In the genomic region with DNA sequence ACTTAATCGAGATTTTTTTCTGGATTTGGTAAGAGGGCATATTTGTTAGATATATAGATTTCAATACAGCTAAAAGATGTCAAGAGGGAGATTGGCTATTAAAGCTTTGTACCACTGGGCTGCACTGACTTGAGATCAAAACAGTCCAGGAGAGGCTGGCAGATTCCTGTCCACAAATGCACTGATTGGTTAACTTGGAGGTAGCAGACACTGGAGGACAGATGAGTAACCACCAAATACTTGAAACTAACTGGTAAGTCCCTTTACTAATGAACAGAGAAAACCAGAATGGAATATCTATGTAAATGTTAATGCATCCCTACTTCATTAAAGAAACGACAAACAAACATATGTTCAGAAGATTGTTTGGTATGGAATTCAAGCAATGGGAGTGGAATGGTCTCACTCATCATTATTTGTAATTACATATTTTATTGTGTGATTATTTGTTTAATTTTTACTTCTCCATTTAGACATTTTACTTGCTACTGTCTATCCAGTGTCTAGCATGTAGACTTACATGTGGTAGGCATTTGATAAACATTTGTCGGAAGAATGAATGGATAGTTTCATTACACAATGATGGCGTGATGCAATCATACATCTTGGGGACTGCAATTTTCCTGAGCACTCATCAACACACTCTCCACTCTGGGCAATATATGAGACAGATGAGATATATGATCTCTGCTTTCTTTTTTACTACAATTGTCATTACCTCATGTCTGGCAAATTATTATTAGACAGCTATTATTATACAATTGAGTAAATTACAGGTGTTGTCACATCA, we compare ENCODE assay signal across 16 cellular contexts.
DNase-seq lines count a peak whose midpoint lies in the region; ATAC-seq, FAIRE-seq and TF ChIP-seq lines count a peak whose summit lies in the region.
"Had no signal": no experiment of that assay in that cellular context is flagged by ENCODE, and none has a peak within 500 bp of the region (broad histone marks: within the 10 kb centered on the region; RNA-seq: fewer than 3 reads in every experiment).

No MANE protein-coding gene starts in this region.

- H2BK5ac ChIP-seq in neuronal stem cell (ENCODE audit: low read length): no peak overlapping the region

- in situ Hi-C loops in brain microvascular endothelial cell (cut with HindIII; ENCODE audit: low pct_ligation_motif_present, low sequenced_read_pairs): no loop called here

- TF ChIP-seq EP300 in upper lobe of left lung (IDR thresholded peaks at IDR 0.05): no peak

- H3K4me1 ChIP-seq in neuronal stem cell (ENCODE audit: control insufficient read depth in 2 of 2, insufficient read depth in 1 of 2, low read depth in 1 of 2, low read length in 2 of 2) (peaks cover 10 to 13% of the 10 kb centered on the region in 2 donors), upper lobe of left lung (no peaks in the 10 kb centered on the region), kidney (ENCODE audit: control insufficient read depth in 1 of 2, insufficient read depth in 1 of 2, low read depth in 1 of 2, low read length in 2 of 2) (no peaks in the 10 kb centered on the region)
- H3K4me1 ChIP-seq: thyroid gland had no signal

- no peak overlapping the region for H3K23ac ChIP-seq in neuronal stem cell (ENCODE audit: low read depth, low read length, poor library complexity)

- H2AK5ac ChIP-seq in neuronal stem cell (ENCODE audit: low read depth, low read length): no peak overlapping the region

- H3K36me3 Mint-ChIP-seq in HFFc6 (ENCODE audit: low read depth): peaks cover 9% of the 10 kb centered on the region
- H3K36me3 Mint-ChIP-seq: CD14-positive monocyte had no signal

- H3K79me1 ChIP-seq in neuronal stem cell (ENCODE audit: low read depth, low read length): no peaks in the 10 kb centered on the region

- no peak overlapping the region for H3K4ac ChIP-seq in neuronal stem cell (ENCODE audit: low read length)

- H4K91ac ChIP-seq in neuronal stem cell (ENCODE audit: low read depth, low read length, poor library complexity): no peak overlapping the region

- intact Hi-C loops in kidney (cut with DNase I): no loop called here

- TF ChIP-seq CTCF in HFFc6 (IDR thresholded peaks at IDR 0.05) (no peak), brain microvascular endothelial cell (IDR thresholded peaks at IDR 0.05; ENCODE audit: low read depth, low read length, missing control alignments) (no peak), upper lobe of left lung (IDR thresholded peaks at IDR 0.05) (no peak), kidney (IDR thresholded peaks at IDR 0.05; ENCODE audit: borderline replicate concordance, extremely low read depth, insufficient read depth) (no peak)

- no peak for TF ChIP-seq POLR2A in upper lobe of left lung (IDR thresholded peaks at IDR 0.05)

- peaks cover 7% of the 10 kb centered on the region for H3K9me3 Mint-ChIP-seq in HFFc6
- H3K9me3 Mint-ChIP-seq: activated T-helper 2 cell treated with anti-CD3 and anti-CD28 coated beads, Interferon-gamma antibody, Interleukin-2, Interleukin-4, amounts not matched to agents 10 μg/mL and 5 μg/mL and 100 μg/mL, durations not matched to agents 14 hours and 24 hours and 36 hours had no signal

- H3K14ac ChIP-seq in neuronal stem cell (ENCODE audit: low read length): no peak overlapping the region

- ATAC-seq in upper lobe of left lung (ENCODE audit: low FRiP score in 2 of 2): no peak
- ATAC-seq: activated CD8-positive, alpha-beta T cell treated with anti-CD3 and anti-CD28 coated beads, Interleukin-2, amount 10 ng/mL, durations not matched to agents 7 days and 5 days; Panc1 had no signal

- H3K27ac ChIP-seq in brain microvascular endothelial cell: peak overlapping the region; percentile 72
- H3K27ac ChIP-seq in neuronal stem cell (replicated peaks; ENCODE audit: low read length): no peak overlapping the region
- H3K27ac ChIP-seq in upper lobe of left lung: no peak overlapping the region
- H3K27ac ChIP-seq in kidney (ENCODE audit: low read depth in 2 of 2, low read length in 2 of 2): no peak overlapping the region
- H3K27ac ChIP-seq: coronary artery, thyroid gland had no signal

- no peak for FAIRE-seq in kidney (lab: Jason Lieb, UNC)

- no peaks in the 10 kb centered on the region for H3K27me3 ChIP-seq in brain microvascular endothelial cell (replicated peaks)
- H3K27me3 ChIP-seq in neuronal stem cell (ENCODE audit: control insufficient read depth in 3 of 3, insufficient read depth in 3 of 3, low read depth in 1 of 3, low read length in 3 of 3): no peaks in the 10 kb centered on the region
- no peaks in the 10 kb centered on the region for H3K27me3 ChIP-seq in upper lobe of left lung
- H3K27me3 ChIP-seq: thyroid gland had no signal

- H3K4me3 Mint-ChIP-seq in HFFc6: no peak overlapping the region
- H3K4me3 Mint-ChIP-seq: activated CD8-positive, alpha-beta T cell treated with anti-CD3 and anti-CD28 coated beads, Interleukin-2, amount 10 ng/mL, durations not matched to agents 7 days and 5 days; CD14-positive monocyte had no signal

- no peak overlapping the region for H3K18ac ChIP-seq in neuronal stem cell (ENCODE audit: low read length)

- DNase-seq in HFFc6: peak; percentile 23
- DNase-seq in NCI-H2081 treated with DMSO at 0.1 percent for 48 hours (lab: John Stamatoyannopoulos, UW): peak; percentile 99
- DNase-seq in brain microvascular endothelial cell: no peak
- DNase-seq in neuronal stem cell (ENCODE audit: low spot score): no peak
- DNase-seq in upper lobe of left lung: no peak
- no peak for DNase-seq in kidney
- DNase-seq in NCI-H2029 treated with DMSO at 0.1 percent for 48 hours (lab: John Stamatoyannopoulos, UW): no peak
- DNase-seq: activated CD8-positive, alpha-beta T cell treated with anti-CD3 and anti-CD28 coated beads, Interleukin-2, amount 10 ng/mL, durations not matched to agents 7 days and 5 days; hypothalamus; NCI-H446; stimulated activated CD4-positive, alpha-beta T cell treated with anti-CD3 and anti-CD28 coated beads, Interleukin-4, amount 100 ng/mL, for 24 hours; thyroid gland had no signal

- H3K9ac ChIP-seq in neuronal stem cell (ENCODE audit: low read depth, low read length, poor library complexity) (no peak overlapping the region), kidney (ENCODE audit: low read length in 2 of 2) (no peak overlapping the region)

- H3K4me3 ChIP-seq in brain microvascular endothelial cell (ENCODE audit: low read depth, low read length) (no peak overlapping the region), neuronal stem cell (ENCODE audit: low read length in 2 of 2) (no peak overlapping the region), upper lobe of left lung (no peak overlapping the region), kidney (ENCODE audit: low read length in 2 of 2) (no peak overlapping the region)
- H3K4me3 ChIP-seq: coronary artery, thyroid gland had no signal

- H3K27me3 Mint-ChIP-seq in HFFc6 (ENCODE audit: insufficient read depth): no peaks in the 10 kb centered on the region

- H3K36me3 ChIP-seq in brain microvascular endothelial cell (replicated peaks) (no peaks in the 10 kb centered on the region), neuronal stem cell (replicated peaks in 1 of 2; ENCODE audit: control insufficient read depth in 2 of 2, insufficient read depth in 2 of 2, low read length in 2 of 2) (no peaks in the 10 kb centered on the region), upper lobe of left lung (no peaks in the 10 kb centered on the region), kidney (ENCODE audit: control insufficient read depth in 1 of 2, insufficient read depth in 2 of 2, low read length in 2 of 2) (no peaks in the 10 kb centered on the region)
- H3K36me3 ChIP-seq: thyroid gland had no signal

- H2BK120ac ChIP-seq in neuronal stem cell (ENCODE audit: low read depth, low read length): no peak overlapping the region

- WGBS in neuronal stem cell (ENCODE audit: extremely low coverage in 2 of 2, insufficient read length in 2 of 2, insufficient replicate concordance in 1 of 2), 2 donors: no CpG with 5 or more reads among the region's 4 CpGs
- WGBS in upper lobe of left lung, 2 donors: 90 to 94% methylated on average over 4 of the region's 4 CpGs

- H3K9me3 ChIP-seq in neuronal stem cell (replicated peaks in 1 of 2; ENCODE audit: control insufficient read depth in 2 of 2, insufficient read depth in 1 of 2, low read depth in 1 of 2, low read length in 2 of 2): no peaks in the 10 kb centered on the region
- no peaks in the 10 kb centered on the region for H3K9me3 ChIP-seq in upper lobe of left lung
- no peaks in the 10 kb centered on the region for H3K9me3 ChIP-seq in kidney (ENCODE audit: control insufficient read depth in 1 of 2, low read length in 2 of 2)
- H3K9me3 ChIP-seq: thyroid gland had no signal

- H3K4me1 Mint-ChIP-seq in HFFc6 (ENCODE audit: low read depth): peaks cover 77% of the 10 kb centered on the region
- H3K4me1 Mint-ChIP-seq: CD14-positive monocyte had no signal

- no peak overlapping the region for H2BK15ac ChIP-seq in neuronal stem cell (ENCODE audit: low read length)

- no peak overlapping the region for H3K4me2 ChIP-seq in neuronal stem cell (ENCODE audit: insufficient read depth, low read length, poor library complexity, severe bottlenecking)

- H4K8ac ChIP-seq in neuronal stem cell (ENCODE audit: low read depth, low read length): no peak overlapping the region

- peak overlapping the region; percentile 76 for H3K27ac Mint-ChIP-seq in HFFc6
- H3K27ac Mint-ChIP-seq: activated CD8-positive, alpha-beta T cell treated with anti-CD3 and anti-CD28 coated beads, Interleukin-2, amount 10 ng/mL, durations not matched to agents 7 days and 5 days; activated T-helper 2 cell treated with anti-CD3 and anti-CD28 coated beads, Interferon-gamma antibody, Interleukin-2, Interleukin-4, amounts not matched to agents 10 μg/mL and 5 μg/mL and 100 μg/mL, durations not matched to agents 14 hours and 24 hours and 36 hours had no signal

- no peak overlapping the region for H2BK12ac ChIP-seq in neuronal stem cell (ENCODE audit: low read length)

- H2AFZ ChIP-seq in neuronal stem cell (ENCODE audit: low read length): peak overlapping the region; percentile 30

Comparison
In these comparisons a context has a peak if more than half of its experiments do, and no peak if none do; other contexts are left out.
1. DNase-seq: peak in HFFc6 (single experiment) and NCI-H2081 treated with DMSO at 0.1 percent for 48 hours (single experiment); none in brain microvascular endothelial cell (single experiment), neuronal stem cell (single experiment), upper lobe of left lung (0 of 2), kidney (single experiment) and NCI-H2029 treated with DMSO at 0.1 percent for 48 hours (single experiment).